Comparison of ENCODE assay signal across 30 cellular contexts in the genomic region with DNA sequence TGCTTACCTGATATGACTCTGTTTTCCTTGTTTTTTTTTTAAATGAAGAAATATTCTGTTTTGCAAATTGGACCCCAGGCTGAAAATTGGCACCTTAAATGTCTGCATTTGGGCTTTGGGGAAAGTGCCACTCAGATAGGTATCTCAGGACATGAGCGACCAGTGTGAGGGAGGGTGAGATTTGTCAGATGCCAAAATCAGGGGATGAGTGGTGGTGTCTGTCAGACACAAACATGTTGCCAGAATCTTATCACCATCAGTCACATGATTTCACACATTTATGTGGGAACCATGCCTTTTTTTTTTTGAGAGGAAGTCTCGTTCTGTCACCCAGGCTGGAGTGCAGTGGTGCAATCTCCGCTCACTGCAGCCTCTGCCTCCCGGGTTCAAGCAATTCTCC.
"Had no signal": no experiment of that assay in that cellular context is flagged by ENCODE, and none has a peak within 500 bp of the region (broad histone marks: within the 10 kb centered on the region; RNA-seq: fewer than 3 reads in every experiment).

No MANE protein-coding gene starts in this region.

- H3K27ac Mint-ChIP-seq: activated CD8-positive, alpha-beta T cell treated with anti-CD3 and anti-CD28 coated beads, Interleukin-2, amount 10 ng/mL, durations not matched to agents 7 days and 5 days; activated naive CD4-positive, alpha-beta T cell treated with anti-CD3 and anti-CD28 coated beads for 36 hours; activated naive CD8-positive, alpha-beta T cell treated with anti-CD3 and anti-CD28 coated beads, Interleukin-2, amount 10 ng/mL, durations not matched to agents 7 days and 5 days; activated T-helper 1 cell treated with anti-CD3 and anti-CD28 coated beads, Interleukin-12 subunit alpha, Interleukin-12 subunit beta, Interleukin-2, Interleukin-4 antibody, amounts not matched to agents 30 ng/mL and 10 ng/mL and 1 ng/mL, durations not matched to agents 14 hours and 24 hours and 36 hours; T-helper 17 cell; WTC11 had no signal

- DNase-seq: activated CD4-positive, alpha-beta T cell treated with anti-CD3 and anti-CD28 coated beads for 48 hours; activated CD4-positive, alpha-beta T cell treated with anti-CD3 and anti-CD28 coated beads, Interleukin-2, amount 50 U/mL, for 4 hours; activated CD4-positive, CD25-positive, alpha-beta regulatory T cell treated with anti-CD3 and anti-CD28 coated beads, Interleukin-2, amount 50 U/mL, for 72 hours; activated CD8-positive, alpha-beta memory T cell treated with anti-CD3 and anti-CD28 coated beads, Interleukin-2, amount 50 U/mL, for 48 hours; activated CD8-positive, alpha-beta T cell treated with anti-CD3 and anti-CD28 coated beads, Interleukin-2, amount 10 ng/mL, durations not matched to agents 7 days and 5 days; activated effector memory CD4-positive, alpha-beta T cell treated with Interleukin-2 at 50 U/mL for 16 hours; activated naive CD4-positive, alpha-beta T cell treated with anti-CD3 and anti-CD28 coated beads for 36 hours; activated naive CD8-positive, alpha-beta T cell treated with anti-CD3 and anti-CD28 coated beads, Interleukin-2, amount 10 ng/mL, durations not matched to agents 7 days and 5 days; activated T-cell treated with anti-CD3 and anti-CD28 coated beads, Interleukin-2, amount 50 U/mL, for 1 hour; adrenal gland; anterior cingulate cortex; caudate nucleus; MG63; MV-4-11; NCI-H1092 treated with DMSO at 0.1 percent for 48 hours; NCI-H1436; NCI-H1694 treated with DMSO at 0.1 percent for 48 hours; NCI-H2029 treated with DMSO at 0.1 percent for 48 hours; NCI-H345; NCI-H510A; NCI-H69; NK-92 treated with Interleukin-12 subunit alpha and Interleukin-12 subunit beta, amount 100 ng/mL, for 24 hours; PC-3; SHP77; T-helper 17 cell; T-helper 9 cell had no signal

- H3K27me3 ChIP-seq: adrenal gland, breast epithelium, MG63, SJSA1 had no signal

- H3K9me3 Mint-ChIP-seq: activated naive CD4-positive, alpha-beta T cell treated with anti-CD3 and anti-CD28 coated beads for 36 hours; activated naive CD8-positive, alpha-beta T cell treated with anti-CD3 and anti-CD28 coated beads, Interleukin-2, amount 10 ng/mL, durations not matched to agents 7 days and 5 days; activated T-helper 1 cell treated with anti-CD3 and anti-CD28 coated beads, Interleukin-12 subunit alpha, Interleukin-12 subunit beta, Interleukin-2, Interleukin-4 antibody, amounts not matched to agents 30 ng/mL and 10 ng/mL and 1 ng/mL, durations not matched to agents 14 hours and 24 hours and 36 hours had no signal

- H3K36me3 Mint-ChIP-seq: activated naive CD8-positive, alpha-beta T cell treated with anti-CD3 and anti-CD28 coated beads, Interleukin-2, amount 10 ng/mL, durations not matched to agents 7 days and 5 days; WTC11 had no signal

- H3K4me1 ChIP-seq: adrenal gland, breast epithelium, SJSA1 had no signal

- H3K4me3 ChIP-seq: adrenal gland, breast epithelium, MG63, SJSA1 had no signal

- H3K27me3 Mint-ChIP-seq: T-helper 17 cell had no signal

- H3K4me3 Mint-ChIP-seq: activated CD8-positive, alpha-beta T cell treated with anti-CD3 and anti-CD28 coated beads, Interleukin-2, amount 10 ng/mL, durations not matched to agents 7 days and 5 days; activated naive CD4-positive, alpha-beta T cell treated with anti-CD3 and anti-CD28 coated beads for 36 hours; activated naive CD8-positive, alpha-beta T cell treated with anti-CD3 and anti-CD28 coated beads, Interleukin-2, amount 10 ng/mL, durations not matched to agents 7 days and 5 days; activated T-helper 1 cell treated with anti-CD3 and anti-CD28 coated beads, Interleukin-12 subunit alpha, Interleukin-12 subunit beta, Interleukin-2, Interleukin-4 antibody, amounts not matched to agents 30 ng/mL and 10 ng/mL and 1 ng/mL, durations not matched to agents 14 hours and 24 hours and 36 hours; T-helper 17 cell; WTC11 had no signal

- H3K4me1 Mint-ChIP-seq: activated naive CD8-positive, alpha-beta T cell treated with anti-CD3 and anti-CD28 coated beads, Interleukin-2, amount 10 ng/mL, durations not matched to agents 7 days and 5 days; T-helper 17 cell had no signal

- ATAC-seq: activated CD8-positive, alpha-beta T cell treated with anti-CD3 and anti-CD28 coated beads, Interleukin-2, amount 10 ng/mL, durations not matched to agents 7 days and 5 days; PC-3; T-helper 17 cell; WTC11 had no signal

- H3K9me3 ChIP-seq: adrenal gland, breast epithelium, MG63, SJSA1 had no signal

- H3K36me3 ChIP-seq: adrenal gland, breast epithelium, MG63, SJSA1 had no signal
